In genomic region chr6:912871-913663, GRCh38 we compare ENCODE assay signal across 9 cellular contexts.
A peak's percentile ranks its signal among the peaks of the same experiment; 100 is the strongest.
DNase-seq lines count a peak whose midpoint lies in the region; ATAC-seq and TF ChIP-seq lines count a peak whose summit lies in the region.
"Had no signal": no experiment of that assay in that cellular context is flagged by ENCODE, and none has a peak within 500 bp of the region (broad histone marks: within the 10 kb centered on the region; RNA-seq: fewer than 3 reads in every experiment).

No MANE protein-coding gene starts in this region.

- no peak overlapping the region for H2AK5ac ChIP-seq in mesenchymal stem cell (ENCODE audit: low read length, severe bottlenecking)

- 0% methylated on average over 1 of the region's 13 CpGs for WGBS in mesenchymal stem cell

- no peak overlapping the region for H3K4ac ChIP-seq in mesenchymal stem cell (ENCODE audit: low read depth in 1 of 2, low read length in 2 of 2)

- intact Hi-C loops in Caco-2 (cut with micrococcal nuclease; ENCODE audit: unreplicated experiment): loop anchor here (1.0 to 10.0 kb wide), 8 partner anchors 116 to 469 kb away; partner anchors contain the start of gene FOXQ1

- H3K27me3 ChIP-seq in Caco-2 (replicated peaks; ENCODE audit: control insufficient read depth, insufficient read depth, low read length) (no peaks in the 10 kb centered on the region), brain microvascular endothelial cell (replicated peaks) (peaks cover 4% of the 10 kb centered on the region), mesenchymal stem cell (ENCODE audit: control insufficient read depth in 1 of 2, insufficient read depth in 1 of 2, low read length in 2 of 2) (peaks cover 3 to 71% of the 10 kb centered on the region in 2 experiments)

- H3K9me3 Mint-ChIP-seq in Caco-2 (ENCODE audit: unreplicated experiment): peaks cover 15% of the 10 kb centered on the region

- H3K36me3 ChIP-seq in Caco-2 (ENCODE audit: control insufficient read depth, insufficient read depth, low read length) (no peaks in the 10 kb centered on the region), brain microvascular endothelial cell (replicated peaks) (no peaks in the 10 kb centered on the region), mesenchymal stem cell (ENCODE audit: control insufficient read depth in 1 of 2, insufficient read depth in 2 of 2, low read depth in 1 of 2, low read length in 2 of 2) (no peaks in the 10 kb centered on the region)

- H3K27ac ChIP-seq in brain microvascular endothelial cell (no peak overlapping the region), mesenchymal stem cell (ENCODE audit: low read length, poor library complexity, severe bottlenecking) (no peak overlapping the region)

- H3K79me1 ChIP-seq in mesenchymal stem cell (replicated peaks; ENCODE audit: low read length, poor library complexity, severe bottlenecking): no peaks in the 10 kb centered on the region

- H3K27ac Mint-ChIP-seq in Caco-2 (ENCODE audit: unreplicated experiment): no peak overlapping the region

- no peak overlapping the region for H3K4me2 ChIP-seq in mesenchymal stem cell (ENCODE audit: low read length, poor library complexity, severe bottlenecking)

- no peaks in the 10 kb centered on the region for H3K27me3 Mint-ChIP-seq in Caco-2 (ENCODE audit: insufficient read depth, unreplicated experiment)

- no peak overlapping the region for H3K4me3 Mint-ChIP-seq in Caco-2 (ENCODE audit: unreplicated experiment)

- H3K4me1 ChIP-seq in Caco-2 (peaks cover 12% of the 10 kb centered on the region), mesenchymal stem cell (ENCODE audit: control insufficient read depth, insufficient read depth, low read depth, low read length) (no peaks in the 10 kb centered on the region)

- TF ChIP-seq CTCF in Caco-2 (IDR thresholded peaks at IDR 0.05; ENCODE audit: insufficient read depth in 1 of 2, low read depth in 1 of 2, low read length in 1 of 2, severe bottlenecking in 1 of 2, unreplicated experiment in 1 of 2) (peak; percentile 80 to 91), brain microvascular endothelial cell (IDR thresholded peaks at IDR 0.05; ENCODE audit: low read depth, low read length, missing control alignments) (peak; percentile 60)

- no peak overlapping the region for H4K8ac ChIP-seq in mesenchymal stem cell (ENCODE audit: low read length)

- H2AFZ ChIP-seq in mesenchymal stem cell (ENCODE audit: low read depth, low read length): no peak overlapping the region

- no peak overlapping the region for H2BK5ac ChIP-seq in mesenchymal stem cell (ENCODE audit: low read depth, low read length, poor library complexity, severe bottlenecking)

- H3K4me3 ChIP-seq in Caco-2 (ENCODE audit: low read depth, low read length): no peak overlapping the region
- no peak overlapping the region for H3K4me3 ChIP-seq in brain microvascular endothelial cell (ENCODE audit: low read depth, low read length)
- no peak overlapping the region for H3K4me3 ChIP-seq in mesenchymal stem cell (ENCODE audit: insufficient read depth in 1 of 2, low read depth in 1 of 2, low read length in 2 of 2)

- no peak overlapping the region for H3K9ac ChIP-seq in mesenchymal stem cell (ENCODE audit: low read length)

- POLR2A ChIA-PET in Caco-2 (lab: Charles Lee): interaction anchor here (0.6 to 2.0 kb wide), 4 partner anchors 316 to 422 kb away, joined by 3 to 16 read pairs (median 5); partner anchors contain the start of gene FOXQ1

- no peak overlapping the region for H3K23ac ChIP-seq in mesenchymal stem cell (ENCODE audit: low read length in 2 of 2)

- no peak overlapping the region for H2BK120ac ChIP-seq in mesenchymal stem cell (ENCODE audit: low read depth, low read length)

- H3K9me3 ChIP-seq in Caco-2: peaks cover 6% of the 10 kb centered on the region
- H3K9me3 ChIP-seq in mesenchymal stem cell (ENCODE audit: control insufficient read depth, low read length): no peaks in the 10 kb centered on the region

- no TSS peak for BruUV-seq in Caco-2 (replicated peaks; lab: Mats Ljungman, UMichigan)

- H3K36me3 Mint-ChIP-seq in Caco-2 (ENCODE audit: insufficient read depth, unreplicated experiment): no peaks in the 10 kb centered on the region

- CTCF ChIA-PET in Caco-2 (lab: Charles Lee): interaction anchor here (0.5 to 3.2 kb wide), 16 partner anchors 94 to 524 kb away, joined by 3 to 27 read pairs (median 4); partner anchors contain the start of gene FOXQ1

- H4K91ac ChIP-seq in mesenchymal stem cell (ENCODE audit: low read length): no peak overlapping the region

- H3K18ac ChIP-seq in mesenchymal stem cell (ENCODE audit: low read depth in 1 of 2, low read length in 2 of 2): no peak overlapping the region

- H3K14ac ChIP-seq in mesenchymal stem cell (ENCODE audit: low read length in 2 of 2): no peak overlapping the region

- peak; percentile 71 to 79 for DNase-seq in Caco-2
- peak; percentile 43 for DNase-seq in HuH-7 (ENCODE audit: low spot score)
- DNase-seq in brain microvascular endothelial cell: peak; percentile 13
- DNase-seq in mesenchymal stem cell: peak; percentile 22
- DNase-seq in hepatic stellate cell (ENCODE audit: low spot score): no peak
- DNase-seq in SKM-1 (lab: John Stamatoyannopoulos, UW; ENCODE audit: unreplicated experiment): no peak
- DNase-seq in NOMO-1 treated with dmso at 0.1 percent for 144 hours (lab: John Stamatoyannopoulos, UW; ENCODE audit: unreplicated experiment): no peak
- DNase-seq: activated CD4-positive, CD25-positive, alpha-beta regulatory T cell treated with anti-CD3 and anti-CD28 coated beads, Interleukin-2, amount 50 U/mL, for 72 hours had no signal

- ATAC-seq in HG02870 (IDR thresholded peaks at IDR 0.05; ENCODE audit: unreplicated experiment): no peak

- no peak overlapping the region for H2BK15ac ChIP-seq in mesenchymal stem cell (ENCODE audit: low read depth, poor library complexity, severe bottlenecking)

- in situ Hi-C loops in brain microvascular endothelial cell (cut with HindIII; ENCODE audit: low pct_ligation_motif_present, low sequenced_read_pairs): no loop called here

- no peaks in the 10 kb centered on the region for H3K4me1 Mint-ChIP-seq in Caco-2 (ENCODE audit: low read depth, unreplicated experiment)

- no peak overlapping the region for H2BK12ac ChIP-seq in mesenchymal stem cell (ENCODE audit: low read length in 2 of 2)

Comparison
In these comparisons a context has a peak if more than half of its experiments do, and no peak if none do; other contexts are left out.
1. DNase-seq: peak in Caco-2 (2 of 2), HuH-7 (single experiment), brain microvascular endothelial cell (single experiment) and mesenchymal stem cell (single experiment); none in hepatic stellate cell (single experiment), SKM-1 (single experiment) and NOMO-1 treated with dmso at 0.1 percent for 144 hours (single experiment).